In genomic region chr2:83686863-83687262, GRCh38 we compare ENCODE assay signal across 27 cellular contexts.
DNase-seq lines count a peak whose midpoint lies in the region; ATAC-seq, FAIRE-seq and TF ChIP-seq lines count a peak whose summit lies in the region.
"Had no signal": no experiment of that assay in that cellular context is flagged by ENCODE, and none has a peak within 500 bp of the region (broad histone marks: within the 10 kb centered on the region; RNA-seq: fewer than 3 reads in every experiment).

No MANE protein-coding gene starts in this region.

- no peak overlapping the region for H3K27ac Mint-ChIP-seq in activated CD4-positive, alpha-beta T cell treated with anti-CD3 and anti-CD28 coated beads, Interleukin-2, amount 10 ng/mL, durations not matched to agents 7 days and 5 days
- H3K27ac Mint-ChIP-seq: natural killer cell treated with Interleukin-12 subunit alpha and Interleukin-12 subunit beta and Interleukin-15 and Interleukin-18, amount 100 ng/mL, for 72 hours; stimulated activated naive B cell treated with anti-CD40 and anti-IgM and Interleukin-4, amounts not matched to agents 10 μg/mL and 1 μg/mL and 100 μg/mL, for 72 hours had no signal

- no peaks in the 10 kb centered on the region for H3K36me3 ChIP-seq in bronchial epithelial cell (ENCODE audit: control insufficient read depth, insufficient read depth, low read length)
- H3K36me3 ChIP-seq: ascending aorta, BE2C, Peyer's patch, SJSA1, thoracic aorta had no signal

- POLR2A ChIA-PET in activated CD4-positive, alpha-beta T cell treated with anti-CD3 and anti-CD28 coated beads, Interleukin-2, amount 10 ng/mL, durations not matched to agents 7 days and 5 days (lab: Charles Lee): no interaction called here

- no peaks in the 10 kb centered on the region for H3K9me3 Mint-ChIP-seq in activated CD4-positive, alpha-beta T cell treated with anti-CD3 and anti-CD28 coated beads, Interleukin-2, amount 10 ng/mL, durations not matched to agents 7 days and 5 days
- H3K9me3 Mint-ChIP-seq: stimulated activated naive B cell treated with anti-CD40 and anti-IgM and Interleukin-4, amounts not matched to agents 10 μg/mL and 1 μg/mL and 100 μg/mL, for 72 hours had no signal

- DNase-seq in DMS 273 (lab: John Stamatoyannopoulos, UW; ENCODE audit: unreplicated experiment) (peak; percentile 57), DMS 273 treated with DMSO at 0.1 percent for 48 hours (lab: John Stamatoyannopoulos, UW) (no peak), bronchial epithelial cell (ENCODE audit: low read depth) (peak; percentile 57), inferior parietal cortex (ENCODE audit: extremely low spot score) (peak; percentile 54), superior temporal gyrus (ENCODE audit: extremely low spot score) (peak; percentile 84)
- no peak for DNase-seq in activated CD4-positive, alpha-beta T cell treated with anti-CD3 and anti-CD28 coated beads, Interleukin-2, amount 10 ng/mL, durations not matched to agents 7 days and 5 days
- DNase-seq: activated CD4-positive, alpha-beta T cell treated with anti-CD3 and anti-CD28 coated beads for 1 hour; activated naive CD4-positive, alpha-beta T cell; activated T-cell treated with anti-CD3 and anti-CD28 coated beads, Interleukin-2, amount 50 U/mL, for 4 hours; BE2C; cerebellar nuclear complex; COR-L47; left cardiac atrium; NCI-H2107; NCI-H524 treated with DMSO at 0.1 percent for 48 hours; Peyer's patch; stimulated activated CD4-positive, alpha-beta T cell treated with anti-CD3 and anti-CD28 coated beads, Interleukin-2, amount 100 ng/mL, for 24 hours; stimulated activated naive B cell treated with anti-CD40 and anti-IgM and Interleukin-4, amounts not matched to agents 10 μg/mL and 1 μg/mL and 100 μg/mL, for 72 hours had no signal

- no peak for TF ChIP-seq CTCF in bronchial epithelial cell (IDR thresholded peaks at IDR 0.05; ENCODE audit: insufficient read depth, low read length, severe bottlenecking)

- H3K36me3 Mint-ChIP-seq in activated CD4-positive, alpha-beta T cell treated with anti-CD3 and anti-CD28 coated beads, Interleukin-2, amount 10 ng/mL, durations not matched to agents 7 days and 5 days (ENCODE audit: low read depth): no peaks in the 10 kb centered on the region
- H3K36me3 Mint-ChIP-seq: natural killer cell treated with Interleukin-12 subunit alpha and Interleukin-12 subunit beta and Interleukin-15 and Interleukin-18, amount 100 ng/mL, for 72 hours; stimulated activated naive B cell treated with anti-CD40 and anti-IgM and Interleukin-4, amounts not matched to agents 10 μg/mL and 1 μg/mL and 100 μg/mL, for 72 hours had no signal

- H3K4me3 ChIP-seq in bronchial epithelial cell (ENCODE audit: low read depth, low read length): no peak overlapping the region
- H3K4me3 ChIP-seq: ascending aorta, Peyer's patch, SJSA1, skin epidermis, thoracic aorta had no signal

- no peaks in the 10 kb centered on the region for H3K4me1 Mint-ChIP-seq in activated CD4-positive, alpha-beta T cell treated with anti-CD3 and anti-CD28 coated beads, Interleukin-2, amount 10 ng/mL, durations not matched to agents 7 days and 5 days
- H3K4me1 Mint-ChIP-seq: stimulated activated naive B cell treated with anti-CD40 and anti-IgM and Interleukin-4, amounts not matched to agents 10 μg/mL and 1 μg/mL and 100 μg/mL, for 72 hours had no signal

- no peaks in the 10 kb centered on the region for H3K27me3 Mint-ChIP-seq in activated CD4-positive, alpha-beta T cell treated with anti-CD3 and anti-CD28 coated beads, Interleukin-2, amount 10 ng/mL, durations not matched to agents 7 days and 5 days
- H3K27me3 Mint-ChIP-seq: natural killer cell treated with Interleukin-12 subunit alpha and Interleukin-12 subunit beta and Interleukin-15 and Interleukin-18, amount 100 ng/mL, for 72 hours; stimulated activated naive B cell treated with anti-CD40 and anti-IgM and Interleukin-4, amounts not matched to agents 10 μg/mL and 1 μg/mL and 100 μg/mL, for 72 hours had no signal

- CTCF ChIA-PET in activated CD4-positive, alpha-beta T cell treated with anti-CD3 and anti-CD28 coated beads, Interleukin-2, amount 10 ng/mL, durations not matched to agents 7 days and 5 days (lab: Charles Lee): no interaction called here

- ATAC-seq in esophagus mucosa (no peak), GM19397 (IDR thresholded peaks at IDR 0.05; ENCODE audit: unreplicated experiment) (no peak)
- ATAC-seq: activated T-cell treated with anti-CD3 and anti-CD28 coated beads, Interleukin-2, amount 50 U/mL, for 4 hours; natural killer cell treated with Interleukin-12 subunit alpha and Interleukin-12 subunit beta and Interleukin-15 and Interleukin-18, amount 100 ng/mL, for 72 hours; stimulated activated naive B cell treated with anti-CD40 and anti-IgM and Interleukin-4, amounts not matched to agents 10 μg/mL and 1 μg/mL and 100 μg/mL, for 72 hours had no signal

- no peaks in the 10 kb centered on the region for H3K27me3 ChIP-seq in bronchial epithelial cell (ENCODE audit: control insufficient read depth, insufficient read depth, low read length)
- H3K27me3 ChIP-seq: ascending aorta, BE2C, Peyer's patch, SJSA1 had no signal

- no peak overlapping the region for H3K4me3 Mint-ChIP-seq in activated CD4-positive, alpha-beta T cell treated with anti-CD3 and anti-CD28 coated beads, Interleukin-2, amount 10 ng/mL, durations not matched to agents 7 days and 5 days
- H3K4me3 Mint-ChIP-seq: activated T-cell treated with anti-CD3 and anti-CD28 coated beads, Interleukin-2, amount 50 U/mL, for 4 hours; natural killer cell treated with Interleukin-12 subunit alpha and Interleukin-12 subunit beta and Interleukin-15 and Interleukin-18, amount 100 ng/mL, for 72 hours; stimulated activated naive B cell treated with anti-CD40 and anti-IgM and Interleukin-4, amounts not matched to agents 10 μg/mL and 1 μg/mL and 100 μg/mL, for 72 hours had no signal

- FAIRE-seq in bronchial epithelial cell (lab: Jason Lieb, UNC): no peak
- FAIRE-seq: GM18507, H1 had no signal

Comparison
In these comparisons a context has a peak if more than half of its experiments do, and no peak if none do; other contexts are left out.
1. DNase-seq: peak in DMS 273 (single experiment), bronchial epithelial cell (single experiment), inferior parietal cortex (single experiment) and superior temporal gyrus (single experiment); none in DMS 273 treated with DMSO at 0.1 percent for 48 hours (single experiment) and activated CD4-positive, alpha-beta T cell treated with anti-CD3 and anti-CD28 coated beads, Interleukin-2, amount 10 ng/mL, durations not matched to agents 7 days and 5 days (single experiment).